Comparison of ENCODE assay signal across 9 cellular contexts in genomic region chr6:99219788-99220187, GRCh38.
A peak's percentile ranks its signal among the peaks of the same experiment; 100 is the strongest.
DNase-seq lines count a peak whose midpoint lies in the region; ATAC-seq and TF ChIP-seq lines count a peak whose summit lies in the region.
"Had no signal": no experiment of that assay in that cellular context is flagged by ENCODE, and none has a peak within 500 bp of the region (broad histone marks: within the 10 kb centered on the region; RNA-seq: fewer than 3 reads in every experiment).

No MANE protein-coding gene starts in this region.

- peaks cover 0 to 5% of the 10 kb centered on the region in 2 donors for H3K27me3 Mint-ChIP-seq in stimulated activated naive B cell treated with anti-CD40 and anti-IgM and Interleukin-4, amounts not matched to agents 10 μg/mL and 1 μg/mL and 100 μg/mL, for 72 hours

- H3K9me2 ChIP-seq in MM.1S (replicated peaks; ENCODE audit: insufficient read depth, low read length), result no peaks in the 10 kb centered on the region

- in situ Hi-C loops in SK-MEL-5 (cut with HindIII; ENCODE audit: low pct_unique_long_range_greater_than_20kb, low sequenced_read_pairs), result no loop called here

- H3K27ac Mint-ChIP-seq in stimulated activated naive B cell treated with anti-CD40 and anti-IgM and Interleukin-4, amounts not matched to agents 10 μg/mL and 1 μg/mL and 100 μg/mL, for 72 hours, result peak overlapping the region; percentile 9

- H3K4me3 ChIP-seq in MM.1S (ENCODE audit: low read length), result no peak overlapping the region
- H3K4me3 ChIP-seq: SJSA1 had no signal

- no peaks in the 10 kb centered on the region for H3K9me3 Mint-ChIP-seq in stimulated activated naive B cell treated with anti-CD40 and anti-IgM and Interleukin-4, amounts not matched to agents 10 μg/mL and 1 μg/mL and 100 μg/mL, for 72 hours

- H2AFZ ChIP-seq in MM.1S (ENCODE audit: low read length), result no peak overlapping the region

- peak; percentile 14 to 35 for DNase-seq in NCI-H526 (lab: John Stamatoyannopoulos, UW)
- no peak for DNase-seq in NCI-H526 treated with DMSO at 0.1 percent for 48 hours (lab: John Stamatoyannopoulos, UW)
- DNase-seq in SK-MEL-5 (ENCODE audit: low read depth, low spot score), result peak; percentile 29
- DNase-seq in stimulated activated naive B cell treated with anti-CD40 and anti-IgM and Interleukin-4, amounts not matched to agents 10 μg/mL and 1 μg/mL and 100 μg/mL, for 72 hours, result no peak
- DNase-seq in medulla oblongata (ENCODE audit: extremely low spot score), result no peak
- no peak for DNase-seq in DMS79 (lab: John Stamatoyannopoulos, UW)
- DNase-seq in MM.1S, result no peak

- H4K20me1 ChIP-seq in MM.1S (ENCODE audit: insufficient read depth, low read length), result no peaks in the 10 kb centered on the region

- H3K4me3 Mint-ChIP-seq in stimulated activated naive B cell treated with anti-CD40 and anti-IgM and Interleukin-4, amounts not matched to agents 10 μg/mL and 1 μg/mL and 100 μg/mL, for 72 hours, result no peak overlapping the region

- no peaks in the 10 kb centered on the region for H3K4me1 ChIP-seq in MM.1S (ENCODE audit: low read length)
- H3K4me1 ChIP-seq: SJSA1 had no signal

- ATAC-seq in HG02885 (IDR thresholded peaks at IDR 0.05; ENCODE audit: poor library complexity, unreplicated experiment), result peak; percentile 95
- ATAC-seq in stimulated activated naive B cell treated with anti-CD40 and anti-IgM and Interleukin-4, amounts not matched to agents 10 μg/mL and 1 μg/mL and 100 μg/mL, for 72 hours (replicated peaks), result peak; percentile 48 to 59

- H3K27me3 ChIP-seq in MM.1S (replicated peaks; ENCODE audit: insufficient read depth, low read length), result no peaks in the 10 kb centered on the region

- no peaks in the 10 kb centered on the region for H3K9me3 ChIP-seq in MM.1S (replicated peaks; ENCODE audit: insufficient read depth, low read length)
- H3K9me3 ChIP-seq: SJSA1 had no signal

- no peak overlapping the region for H3K9ac ChIP-seq in MM.1S (ENCODE audit: low read length)

- H3K4me1 Mint-ChIP-seq in stimulated activated naive B cell treated with anti-CD40 and anti-IgM and Interleukin-4, amounts not matched to agents 10 μg/mL and 1 μg/mL and 100 μg/mL, for 72 hours, result no peaks in the 10 kb centered on the region

- H3K27ac ChIP-seq in MM.1S (ENCODE audit: low read length), result no peak overlapping the region
- H3K27ac ChIP-seq: SJSA1 had no signal

- no peaks in the 10 kb centered on the region for H3F3A ChIP-seq in MM.1S (ENCODE audit: insufficient read depth, low read length)

- no peak overlapping the region for H3K4me2 ChIP-seq in MM.1S (ENCODE audit: low read depth, low read length)

- H3K36me3 ChIP-seq in MM.1S (replicated peaks; ENCODE audit: insufficient read depth, low read length), result no peaks in the 10 kb centered on the region
- H3K36me3 ChIP-seq: SJSA1 had no signal

- no peaks in the 10 kb centered on the region for H3K36me3 Mint-ChIP-seq in stimulated activated naive B cell treated with anti-CD40 and anti-IgM and Interleukin-4, amounts not matched to agents 10 μg/mL and 1 μg/mL and 100 μg/mL, for 72 hours

- no peaks in the 10 kb centered on the region for H3K79me2 ChIP-seq in MM.1S (ENCODE audit: low read length)

- no peak for TF ChIP-seq CTCF in MM.1S (IDR thresholded peaks at IDR 0.05; ENCODE audit: low read length)

Comparison
In these comparisons a context has a peak if more than half of its experiments do, and no peak if none do; other contexts are left out.
1. DNase-seq: peak in NCI-H526 (2 of 2) and SK-MEL-5 (single experiment); none in NCI-H526 treated with DMSO at 0.1 percent for 48 hours (single experiment), stimulated activated naive B cell treated with anti-CD40 and anti-IgM and Interleukin-4, amounts not matched to agents 10 μg/mL and 1 μg/mL and 100 μg/mL, for 72 hours (single experiment), medulla oblongata (single experiment), DMS79 (single experiment) and MM.1S (single experiment).